In genomic region chr11:117026593-117027330, GRCh38 we compare ENCODE assay signal across 9 cellular contexts.
DNase-seq lines count a peak whose midpoint lies in the region; ATAC-seq and TF ChIP-seq lines count a peak whose summit lies in the region.
"Had no signal": no experiment of that assay in that cellular context is flagged by ENCODE, and none has a peak within 500 bp of the region (broad histone marks: within the 10 kb centered on the region; RNA-seq: fewer than 3 reads in every experiment).

No MANE protein-coding gene starts in this region.

- no peak overlapping the region for H3K27ac ChIP-seq in right cardiac atrium (ENCODE audit: low read length)

- no peak overlapping the region for H3K4me3 ChIP-seq in right cardiac atrium (ENCODE audit: low read length)

- H3K27me3 Mint-ChIP-seq in activated B cell treated with CpG ODN at 0.5 μM for 24 hours: no peaks in the 10 kb centered on the region

- TF ChIP-seq CTCF in activated B cell treated with CpG ODN at 0.5 μM for 24 hours (IDR thresholded peaks at IDR 0.05): no peak

- H3K4me3 Mint-ChIP-seq in activated B cell treated with CpG ODN at 0.5 μM for 24 hours: no peak overlapping the region

- no peaks in the 10 kb centered on the region for H3K9me3 ChIP-seq in right cardiac atrium (ENCODE audit: control insufficient read depth, low read length)

- WGBS in right cardiac atrium: 79% methylated on average over 6 of the region's 6 CpGs

- DNase-seq in right cardiac atrium (no peak), cardiac septum (ENCODE audit: low spot score) (no peak), activated B cell treated with CpG ODN at 0.5 μM for 24 hours (no peak), foreskin melanocyte (peak; percentile 56), NCI-H345 (lab: John Stamatoyannopoulos, UW) (no peak), NCI-H446 treated with DMSO at 0.1 percent for 48 hours (lab: John Stamatoyannopoulos, UW) (no peak)
- no peak for DNase-seq in stimulated activated CD4-positive, alpha-beta T cell treated with anti-CD3 and anti-CD28 coated beads, Interleukin-1b, Interleukin-23, amount 100 ng/mL, for 48 hours
- DNase-seq: NCI-H524 treated with DMSO at 0.1 percent for 48 hours had no signal

- peaks cover 2% of the 10 kb centered on the region for H3K4me1 ChIP-seq in right cardiac atrium (ENCODE audit: control insufficient read depth, insufficient read depth, low read length)

- peak overlapping the region; percentile 57 for H3K27ac Mint-ChIP-seq in activated B cell treated with CpG ODN at 0.5 μM for 24 hours

- no peaks in the 10 kb centered on the region for H3K27me3 ChIP-seq in right cardiac atrium (ENCODE audit: control insufficient read depth, insufficient read depth)

- intact Hi-C loops in right cardiac atrium (cut with DNase I): no loop called here
- intact Hi-C loops in cardiac septum (cut with DNase I): no loop called here
- intact Hi-C loops in activated B cell treated with CpG ODN at 0.5 μM for 24 hours (cut with micrococcal nuclease): no loop called here

- peaks cover 84% of the 10 kb centered on the region for H3K4me1 Mint-ChIP-seq in activated B cell treated with CpG ODN at 0.5 μM for 24 hours

- POLR2A ChIA-PET in activated B cell treated with CpG ODN at 0.5 μM for 24 hours (lab: Charles Lee): interaction anchor here (0.6 to 0.9 kb wide), 2 partner anchors 43 to 100 kb away, joined by 4 to 5 read pairs; no protein-coding TSS in a partner anchor

- CTCF ChIA-PET in activated B cell treated with CpG ODN at 0.5 μM for 24 hours (lab: Charles Lee): no interaction called here

- no peaks in the 10 kb centered on the region for H3K9me3 Mint-ChIP-seq in activated B cell treated with CpG ODN at 0.5 μM for 24 hours

- H3K36me3 Mint-ChIP-seq in activated B cell treated with CpG ODN at 0.5 μM for 24 hours (ENCODE audit: low read depth): peaks cover 7% of the 10 kb centered on the region

- ATAC-seq in right cardiac atrium (peak; percentile 40 to 61), activated B cell treated with CpG ODN at 0.5 μM for 24 hours (ENCODE audit: low read depth) (peak; percentile 35), HG03095 (IDR thresholded peaks at IDR 0.05; ENCODE audit: unreplicated experiment) (no peak)
